7 cellular contexts compared by ENCODE assay signal in genomic region chr21:30408782-30409494, GRCh38. TPM values are rescaled to one million over a fixed set of nuclear protein-coding genes. Genes with fewer than 3 reads are reported as not detected.
DNase-seq lines count a peak whose midpoint lies in the region.
"Had no signal": no experiment of that assay in that cellular context is flagged by ENCODE, and none has a peak within 500 bp of the region (broad histone marks: within the 10 kb centered on the region; RNA-seq: fewer than 3 reads in every experiment).

No MANE protein-coding gene starts in this region.

- H3K27ac Mint-ChIP-seq in activated naive CD4-positive, alpha-beta T cell treated with anti-CD3 and anti-CD28 coated beads, Interleukin-2, amount 50 U/mL, for 24 hours, result peak overlapping the region; percentile 15

- no peak overlapping the region for H3K27ac ChIP-seq in effector memory CD4-positive, alpha-beta T cell (ENCODE audit: insufficient read depth, low read length, poor library complexity, severe bottlenecking)

- H3K9ac ChIP-seq in iPS-15b (ENCODE audit: low read depth, low read length), result no peak overlapping the region

- no peaks in the 10 kb centered on the region for H3K4me1 ChIP-seq in iPS-15b (ENCODE audit: control insufficient read depth, insufficient read depth, low read length)
- H3K4me1 ChIP-seq in effector memory CD4-positive, alpha-beta T cell (ENCODE audit: control insufficient read depth, insufficient read depth, low read length, poor library complexity, severe bottlenecking), result no peaks in the 10 kb centered on the region

- H3K36me3 ChIP-seq in iPS-15b (ENCODE audit: control insufficient read depth, insufficient read depth, low read length), result no peaks in the 10 kb centered on the region
- H3K36me3 ChIP-seq in effector memory CD4-positive, alpha-beta T cell (ENCODE audit: control insufficient read depth, insufficient read depth, low read length), result no peaks in the 10 kb centered on the region

- H3K4me3 ChIP-seq in iPS-15b (ENCODE audit: low read depth, low read length), result peak overlapping the region; percentile 38
- no peak overlapping the region for H3K4me3 ChIP-seq in effector memory CD4-positive, alpha-beta T cell (ENCODE audit: insufficient read depth, low read depth, low read length, poor library complexity, severe bottlenecking)

- no peaks in the 10 kb centered on the region for H3K9me3 ChIP-seq in iPS-15b (ENCODE audit: control insufficient read depth, insufficient read depth, low read length)
- no peaks in the 10 kb centered on the region for H3K9me3 ChIP-seq in effector memory CD4-positive, alpha-beta T cell (ENCODE audit: control insufficient read depth, low read length)

- peaks cover 14% of the 10 kb centered on the region for H3K27me3 Mint-ChIP-seq in activated naive CD4-positive, alpha-beta T cell treated with anti-CD3 and anti-CD28 coated beads, Interleukin-2, amount 50 U/mL, for 24 hours

- H3K9me3 Mint-ChIP-seq in activated naive CD4-positive, alpha-beta T cell treated with anti-CD3 and anti-CD28 coated beads, Interleukin-2, amount 50 U/mL, for 24 hours, result peaks cover 7% of the 10 kb centered on the region

- no peaks in the 10 kb centered on the region for H3K36me3 Mint-ChIP-seq in activated naive CD4-positive, alpha-beta T cell treated with anti-CD3 and anti-CD28 coated beads, Interleukin-2, amount 50 U/mL, for 24 hours

- no peak for DNase-seq in activated naive CD4-positive, alpha-beta T cell treated with anti-CD3 and anti-CD28 coated beads, Interleukin-2, amount 50 U/mL, for 16 hours
- DNase-seq in SK-N-DZ (ENCODE audit: low spot score) (peak; percentile 77), hippocampal formation (lab: John Stamatoyannopoulos, UW) (no peak)
- no peak for DNase-seq in effector memory CD4-positive, alpha-beta T cell

- H3K27me3 ChIP-seq in iPS-15b (ENCODE audit: control insufficient read depth, insufficient read depth, low read length), result no peaks in the 10 kb centered on the region
- no peaks in the 10 kb centered on the region for H3K27me3 ChIP-seq in effector memory CD4-positive, alpha-beta T cell (replicated peaks; ENCODE audit: control insufficient read depth, insufficient read depth, low read length, poor library complexity, severe bottlenecking)

- no peak overlapping the region for H3K4me3 Mint-ChIP-seq in activated naive CD4-positive, alpha-beta T cell treated with anti-CD3 and anti-CD28 coated beads, Interleukin-2, amount 50 U/mL, for 24 hours

- no peaks in the 10 kb centered on the region for H3K4me1 Mint-ChIP-seq in activated naive CD4-positive, alpha-beta T cell treated with anti-CD3 and anti-CD28 coated beads, Interleukin-2, amount 50 U/mL, for 24 hours

RNA-seq across cellular contexts. Expression of gene KRTAP13-1, which starts 13.1 kb away (rescaled TPM):
- not detected in 2 replicates for polyA plus RNA-seq in SK-N-DZ (2014; cell fraction: cytosol; rRNA removed)
- polyA plus RNA-seq in SK-N-DZ (2014; cell fraction: nucleus; rRNA removed), result not detected in 2 replicates
- polyA plus RNA-seq: esophagus had no signal

RNA-seq across cellular contexts. Expression of gene KRTAP13-3, which starts 16.8 kb away (rescaled TPM):
- polyA plus RNA-seq in SK-N-DZ (2014; cell fraction: cytosol; rRNA removed), result not detected in 2 replicates
- polyA plus RNA-seq in SK-N-DZ (2014; cell fraction: nucleus; rRNA removed), result not detected in 2 replicates
- polyA plus RNA-seq: esophagus had no signal

RNA-seq across cellular contexts. Expression of gene KRTAP13-4, which starts 21.1 kb away (rescaled TPM):
- polyA plus RNA-seq in SK-N-DZ (2014; cell fraction: cytosol; rRNA removed), result not detected in 2 replicates
- polyA plus RNA-seq in SK-N-DZ (2014; cell fraction: nucleus; rRNA removed), result not detected in 2 replicates
- polyA plus RNA-seq: esophagus had no signal

RNA-seq across cellular contexts. Expression of gene KRTAP15-1, which starts 31.1 kb away (rescaled TPM):
- not detected in 2 replicates for polyA plus RNA-seq in SK-N-DZ (2014; cell fraction: cytosol; rRNA removed)
- polyA plus RNA-seq in SK-N-DZ (2014; cell fraction: nucleus; rRNA removed), result not detected in 2 replicates
- polyA plus RNA-seq: esophagus had no signal

RNA-seq across cellular contexts. Expression of gene KRTAP13-2, which starts 36.9 kb away (rescaled TPM):
- polyA plus RNA-seq in SK-N-DZ (2014; cell fraction: cytosol; rRNA removed), result not detected in 2 replicates
- not detected in 2 replicates for polyA plus RNA-seq in SK-N-DZ (2014; cell fraction: nucleus; rRNA removed)
- polyA plus RNA-seq: esophagus had no signal
